ENCODE assay signal across 8 cellular contexts in the genomic region with DNA sequence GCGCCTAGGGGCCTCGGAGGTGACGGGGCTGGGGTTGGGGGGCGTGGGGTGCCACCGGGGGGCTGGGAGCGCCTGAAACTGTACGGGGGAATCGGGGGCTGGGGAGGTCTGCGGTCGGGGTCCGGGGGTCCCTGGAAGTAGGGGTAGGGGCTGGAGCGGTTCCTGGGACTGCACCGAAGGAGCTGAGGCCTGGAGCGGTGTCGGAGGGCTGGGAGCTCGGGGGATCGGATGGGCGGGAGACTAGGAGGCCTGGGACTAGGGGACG. TPM values are rescaled to one million over a fixed set of nuclear protein-coding genes. Genes with fewer than 3 reads are reported as not detected.
A peak's percentile ranks its signal among the peaks of the same experiment; 100 is the strongest.
DNase-seq lines count a peak whose midpoint lies in the region; ATAC-seq and TF ChIP-seq lines count a peak whose summit lies in the region.

No MANE protein-coding gene starts in this region.

- H3K27ac ChIP-seq in KOPT-K1 (ENCODE audit: low read depth, low read length, poor library complexity, severe bottlenecking) (peak overlapping the region; percentile 74), ectodermal cell (ENCODE audit: insufficient read depth, low read depth, low read length, poor library complexity, severe bottlenecking) (no peak overlapping the region)

- 1% methylated on average over 19 of the region's 19 CpGs for WGBS in ectodermal cell, 2 experiments

- intact Hi-C loops in natural killer cell (cut with micrococcal nuclease) = loop anchor here (2.0 to 10.0 kb wide), 4 partner anchors 66 to 1103 kb away; a partner anchor contains a TSS

- H3K9me3 ChIP-seq in BE2C (no peaks in the 10 kb centered on the region), KOPT-K1 (ENCODE audit: insufficient read depth, low read length, poor library complexity, severe bottlenecking) (no peaks in the 10 kb centered on the region), ectodermal cell (ENCODE audit: control insufficient read depth, low read length) (no peaks in the 10 kb centered on the region)

- no peaks in the 10 kb centered on the region for H3K36me3 Mint-ChIP-seq in natural killer cell

- peak overlapping the region; percentile 69 for H3K4me3 ChIP-seq in BE2C (ENCODE audit: low read depth, low read length)
- H3K4me3 ChIP-seq in ectodermal cell (ENCODE audit: insufficient read depth, low read depth, low read length) = peak overlapping the region; percentile 81

- peaks cover 20 to 35% of the 10 kb centered on the region in 2 donors for H3K4me1 Mint-ChIP-seq in natural killer cell

- H3K4me3 Mint-ChIP-seq in natural killer cell = peak overlapping the region; percentile 92

- no peak for TF ChIP-seq CTCF in BE2C (IDR thresholded peaks at IDR 0.05; ENCODE audit: low read depth, low read length)
- TF ChIP-seq CTCF in natural killer cell (IDR thresholded peaks at IDR 0.05) = no peak

- H3K27me3 Mint-ChIP-seq in natural killer cell (ENCODE audit: low read depth in 2 of 2) = no peaks in the 10 kb centered on the region

- H3K4me1 ChIP-seq in BE2C = no peaks in the 10 kb centered on the region
- H3K4me1 ChIP-seq in ectodermal cell (ENCODE audit: control insufficient read depth, insufficient read depth, low read length) = no peaks in the 10 kb centered on the region

- H3K9me3 Mint-ChIP-seq in natural killer cell = no peaks in the 10 kb centered on the region

- H3K36me3 ChIP-seq in BE2C (peaks cover 8% of the 10 kb centered on the region), KOPT-K1 (ENCODE audit: insufficient read depth, low read length) (peaks cover 39% of the 10 kb centered on the region), ectodermal cell (ENCODE audit: control insufficient read depth, insufficient read depth, low read length) (peaks cover 31% of the 10 kb centered on the region)

- no peaks in the 10 kb centered on the region for H3K27me3 ChIP-seq in BE2C
- no peaks in the 10 kb centered on the region for H3K27me3 ChIP-seq in ectodermal cell (ENCODE audit: control insufficient read depth, insufficient read depth, low read length, poor library complexity, severe bottlenecking)

- peak in 1 of 3 donors; percentile 1 for ATAC-seq in natural killer cell
- no peak for ATAC-seq in HG02852 (IDR thresholded peaks at IDR 0.05; ENCODE audit: unreplicated experiment)

- DNase-seq in BE2C = no peak
- no peak for DNase-seq in natural killer cell
- no peak for DNase-seq in epidermal melanocyte (ENCODE audit: insufficient read length, low spot score)
- no peak for DNase-seq in NCI-H2081 treated with DMSO at 0.1 percent for 48 hours (lab: John Stamatoyannopoulos, UW)
- DNase-seq in NCI-H1694 (lab: John Stamatoyannopoulos, UW) = no peak

- H3K27ac Mint-ChIP-seq in natural killer cell = peak overlapping the region; percentile 87 to 93

RNA-seq across cellular contexts. Expression of a gene that starts 0.4 kb away (rescaled TPM):
- 83.8 TPM for polyA plus RNA-seq in BE2C (2012; ENCODE audit: insufficient read depth, insufficient read length, low read depth)
- polyA plus RNA-seq in ectodermal cell (2013, experiment 1 of 4) = 30.9 TPM
- polyA plus RNA-seq in ectodermal cell (2013, experiment 2 of 4) = 30.0 TPM
- 32.2 TPM for polyA plus RNA-seq in ectodermal cell (2013, experiment 3 of 4)
- polyA plus RNA-seq in ectodermal cell (2013, experiment 4 of 4) = 34.0 TPM
- 100 to 1,000 TPM; 120 to 141 (median 121) TPM for total RNA-seq in natural killer cell

RNA-seq across cellular contexts. Expression of a gene that starts 23.1 kb away (rescaled TPM):
- not detected for polyA plus RNA-seq in BE2C (2012; ENCODE audit: insufficient read depth, insufficient read length, low read depth)
- 1.3 TPM for polyA plus RNA-seq in ectodermal cell (2013, experiment 1 of 4)
- polyA plus RNA-seq in ectodermal cell (2013, experiment 2 of 4) = 1.1 TPM
- 0.21 TPM for polyA plus RNA-seq in ectodermal cell (2013, experiment 3 of 4)
- 0.89 TPM for polyA plus RNA-seq in ectodermal cell (2013, experiment 4 of 4)
- total RNA-seq in natural killer cell = 1 to 10 TPM in 2 of 3 donors, under 1 TPM in 1; 0.79 to 1.8 (median 1.5) TPM

RNA-seq across cellular contexts. Expression of a gene that starts 54.8 kb away (rescaled TPM):
- polyA plus RNA-seq in BE2C (2012; ENCODE audit: insufficient read depth, insufficient read length, low read depth) = not detected
- polyA plus RNA-seq in ectodermal cell (2013, experiment 1 of 4) = 0.35 TPM
- polyA plus RNA-seq in ectodermal cell (2013, experiment 2 of 4) = 0.37 TPM
- polyA plus RNA-seq in ectodermal cell (2013, experiment 3 of 4) = 0.16 TPM
- 0.57 TPM for polyA plus RNA-seq in ectodermal cell (2013, experiment 4 of 4)
- 100 to 1,000 TPM in 2 of 3 donors, 10 to 100 TPM in 1; 73.7 to 114 (median 107) TPM for total RNA-seq in natural killer cell
